ENCODE assay signal across 21 cellular contexts in the genomic region with DNA sequence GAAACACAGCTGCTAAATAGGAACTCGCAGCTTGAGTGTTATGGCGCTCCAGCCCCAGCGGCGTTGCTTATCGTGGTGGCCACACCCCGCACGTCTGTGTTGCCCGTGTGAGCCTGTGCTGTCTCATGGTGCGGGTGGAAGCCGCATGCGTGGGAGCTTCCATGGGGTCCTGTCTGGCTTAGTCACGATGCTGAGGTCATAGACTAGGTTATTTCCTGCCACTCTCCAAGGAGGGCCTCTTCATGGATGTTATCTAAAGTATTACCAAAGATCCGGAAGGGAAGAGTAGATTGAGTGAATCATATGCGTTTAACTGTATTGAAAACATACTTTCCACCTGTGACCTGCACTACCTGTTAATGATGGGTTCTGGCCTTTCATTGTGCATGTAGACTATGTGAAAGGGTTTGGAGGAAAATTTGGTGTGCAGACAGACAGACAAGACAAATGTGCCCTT. TPM values are rescaled to one million over a fixed set of nuclear protein-coding genes. Genes with fewer than 3 reads are reported as not detected.
DNase-seq lines count a peak whose midpoint lies in the region; ATAC-seq, FAIRE-seq and TF ChIP-seq lines count a peak whose summit lies in the region.
"Had no signal": no experiment of that assay in that cellular context is flagged by ENCODE, and none has a peak within 500 bp of the region (broad histone marks: within the 10 kb centered on the region; RNA-seq: fewer than 3 reads in every experiment).

No MANE protein-coding gene starts in this region.

- no peak overlapping the region for H3K4ac ChIP-seq in H9 (ENCODE audit: low read depth, low read length)

- H3K4me1 ChIP-seq in H9 (ENCODE audit: insufficient read depth, low read length): no peaks in the 10 kb centered on the region
- H3K4me1 ChIP-seq: upper lobe of right lung had no signal

- H3K79me2 ChIP-seq in H9 (ENCODE audit: insufficient read depth, low read length): no peaks in the 10 kb centered on the region

- no peak overlapping the region for H3K14ac ChIP-seq in H9 (ENCODE audit: insufficient read depth, low read length)

- H2BK5ac ChIP-seq in H9 (ENCODE audit: insufficient read length, low read length): no peak overlapping the region

- no peak overlapping the region for H2BK12ac ChIP-seq in H9 (ENCODE audit: insufficient read length, low read depth, low read length)

- H3K36me3 Mint-ChIP-seq in H9 (ENCODE audit: insufficient read depth in 1 of 3, low read depth in 3 of 3) (peaks cover 64 to 92% (median 92%) of the 10 kb centered on the region in 3 experiments; a peak in 6 of 7 replicates), nephron progenitor cell (ENCODE audit: low read depth) (peaks cover 73% of the 10 kb centered on the region)
- H3K36me3 Mint-ChIP-seq: IgD-negative memory B cell had no signal

- no peak overlapping the region for H2AFZ ChIP-seq in H9 (ENCODE audit: low read length)

- WGBS in H9 (ENCODE audit: extremely low coverage, insufficient read length, low lambda C conversion rate): no CpG with 5 or more reads among the region's 14 CpGs

- no peak overlapping the region for H3K18ac ChIP-seq in H9 (ENCODE audit: insufficient read length, low read depth, low read length)

- no peak for ATAC-seq in GM18511 (IDR thresholded peaks at IDR 0.05; ENCODE audit: unreplicated experiment)
- no peak for ATAC-seq in HG03097 (IDR thresholded peaks at IDR 0.05; ENCODE audit: low FRiP score, unreplicated experiment)
- ATAC-seq in GM18505 (IDR thresholded peaks at IDR 0.05; ENCODE audit: unreplicated experiment): no peak
- ATAC-seq: SK-N-SH treated with all-trans-retinoic acid at 6 μM for 48 hours, upper lobe of right lung had no signal

- peaks cover 15 to 19% of the 10 kb centered on the region in 2 experiments for H3K4me1 Mint-ChIP-seq in H9
- peaks cover 7% of the 10 kb centered on the region for H3K4me1 Mint-ChIP-seq in nephron progenitor cell

- H3K9me3 Mint-ChIP-seq in H9 (no peaks in the 10 kb centered on the region), nephron progenitor cell (no peaks in the 10 kb centered on the region)

- no peak overlapping the region for H4K8ac ChIP-seq in H9 (replicated peaks; ENCODE audit: insufficient read length, low read depth, low read length)

- H2AK5ac ChIP-seq in H9 (ENCODE audit: insufficient read length, low read length): no peak overlapping the region

- no peaks in the 10 kb centered on the region for H3K27me3 ChIP-seq in H9 (ENCODE audit: insufficient read depth, low read length)
- H3K27me3 ChIP-seq: cardiac muscle cell, upper lobe of right lung had no signal

- H4K20me1 ChIP-seq in H9 (ENCODE audit: control insufficient read depth, insufficient read depth, insufficient read length): no peaks in the 10 kb centered on the region

- DNase-seq in H9: no peak
- DNase-seq in RCC 7860 (ENCODE audit: low spot score): peak; percentile 7
- peak; percentile 94 for DNase-seq in choroid plexus epithelial cell (ENCODE audit: low read depth)
- DNase-seq in nephron progenitor cell: no peak
- no peak for DNase-seq in stimulated activated CD4-positive, alpha-beta T cell treated with anti-CD3 and anti-CD28 coated beads, Interleukin-2, amount 100 ng/mL, for 24 hours
- DNase-seq: activated effector memory CD4-positive, alpha-beta T cell treated with anti-CD3 and anti-CD28 coated beads, Interleukin-2, amount 50 U/mL, for 16 hours; DMS 273 treated with DMSO at 0.1 percent for 48 hours; immature natural killer cell; NCI-H1417; NCI-H446 treated with DMSO at 0.1 percent for 48 hours; stimulated activated naive CD4-positive, alpha-beta T cell; upper lobe of right lung; WERI-Rb-1 had no signal

- H3K27me3 Mint-ChIP-seq in H9 (ENCODE audit: low read depth): no peaks in the 10 kb centered on the region
- H3K27me3 Mint-ChIP-seq in nephron progenitor cell (ENCODE audit: low read depth, poor library complexity): no peaks in the 10 kb centered on the region

- no peak overlapping the region for H3K56ac ChIP-seq in H9 (ENCODE audit: insufficient read length, low read depth, low read length)

- no peak overlapping the region for H4K91ac ChIP-seq in H9 (ENCODE audit: insufficient read length, low read depth, low read length)

- no peak for TF ChIP-seq POLR2A in GM18505 (IDR thresholded peaks at IDR 0.05; ENCODE audit: borderline replicate concordance, extremely low read depth, insufficient read depth, insufficient read length)

- no peak overlapping the region for H2BK15ac ChIP-seq in H9 (ENCODE audit: low read depth, low read length)

- no peak for FAIRE-seq in RCC 7860 (lab: Jason Lieb, UNC)
- FAIRE-seq: endometrium, H1 had no signal

- TF ChIP-seq CTCF in H9 (conservative IDR thresholded peaks at IDR 0.05) (no peak), choroid plexus epithelial cell (conservative IDR thresholded peaks at IDR 0.05; ENCODE audit: low read depth, low read length) (no peak), nephron progenitor cell (IDR thresholded peaks at IDR 0.05) (no peak)

- no peak overlapping the region for H3K4me3 ChIP-seq in choroid plexus epithelial cell (ENCODE audit: low read depth, low read length)
- H3K4me3 ChIP-seq: cardiac muscle cell, upper lobe of right lung had no signal

- no peaks in the 10 kb centered on the region for H3K23me2 ChIP-seq in H9 (ENCODE audit: insufficient read length, low read depth, low read length, poor library complexity, severe bottlenecking)

- no peak overlapping the region for H4K5ac ChIP-seq in H9 (ENCODE audit: insufficient read length, low read depth, low read length)

- H2BK120ac ChIP-seq in H9 (ENCODE audit: low read depth, low read length, poor library complexity, severe bottlenecking): no peak overlapping the region

- H3K27ac ChIP-seq in H9 (ENCODE audit: insufficient read length, low read depth, low read length): no peak overlapping the region
- H3K27ac ChIP-seq: cardiac muscle cell, upper lobe of right lung, WERI-Rb-1 had no signal

- H3K27ac Mint-ChIP-seq in H9: peak overlapping the region in 2 of 3 experiments; percentile 66 to 74; a peak in 2 of 7 replicates
- H3K27ac Mint-ChIP-seq in nephron progenitor cell: peak overlapping the region; percentile 58
- H3K27ac Mint-ChIP-seq: IgD-negative memory B cell, immature natural killer cell had no signal

- no peak overlapping the region for H3T11ph ChIP-seq in H9 (ENCODE audit: low read length)

- H3K79me1 ChIP-seq in H9 (ENCODE audit: insufficient read depth, low read depth, low read length, poor library complexity, severe bottlenecking): no peaks in the 10 kb centered on the region

- no peak overlapping the region for H3K9ac ChIP-seq in H9 (ENCODE audit: extremely low read depth, insufficient read length, low read length)

- H3K4me3 Mint-ChIP-seq in H9 (no peak overlapping the region), nephron progenitor cell (no peak overlapping the region)
- H3K4me3 Mint-ChIP-seq: immature natural killer cell had no signal

- H3K23ac ChIP-seq in H9 (ENCODE audit: insufficient read length, low read depth, low read length): no peak overlapping the region

- H2BK20ac ChIP-seq in H9 (ENCODE audit: low read depth, low read length, poor library complexity, severe bottlenecking): no peak overlapping the region

- no peaks in the 10 kb centered on the region for H3K9me3 ChIP-seq in H9 (ENCODE audit: control insufficient read depth, low read depth, low read length)
- H3K9me3 ChIP-seq: upper lobe of right lung had no signal

- H3K4me2 ChIP-seq in H9 (ENCODE audit: insufficient read depth, insufficient read length, low read length): no peak overlapping the region

RNA-seq across cellular contexts. Expression of gene CTTN, which starts 21.7 kb away (rescaled TPM):
- total RNA-seq in H9 (2021): 224 and 226 TPM in 2 replicates

Comparison
In these comparisons a context has a peak if more than half of its experiments do, and no peak if none do; other contexts are left out.
1. DNase-seq: peak in RCC 7860 (single experiment) and choroid plexus epithelial cell (single experiment); none in H9 (single experiment), nephron progenitor cell (single experiment) and stimulated activated CD4-positive, alpha-beta T cell treated with anti-CD3 and anti-CD28 coated beads, Interleukin-2, amount 100 ng/mL, for 24 hours (0 of 2).